In the genomic region with DNA sequence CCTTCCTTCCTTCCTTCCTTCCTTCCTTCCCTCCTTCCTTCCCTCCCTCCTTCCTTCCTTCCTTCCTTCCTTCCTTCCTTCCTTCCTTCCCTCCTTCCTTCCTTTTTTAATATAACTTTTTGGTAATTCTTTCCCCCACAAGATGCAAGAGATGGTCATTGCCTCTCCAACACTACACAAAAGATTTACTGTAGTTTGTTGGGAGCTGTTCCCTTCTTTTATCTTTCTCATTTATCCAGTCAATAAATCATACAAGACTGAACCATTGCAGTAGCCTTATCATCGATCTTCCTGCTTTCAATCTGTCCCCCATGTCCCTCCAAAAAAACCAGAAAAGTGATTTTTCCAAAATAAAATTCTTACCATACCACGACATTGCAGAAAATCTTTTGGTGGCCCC, we compare ENCODE assay signal across 25 cellular contexts. TPM values are rescaled to one million over a fixed set of nuclear protein-coding genes. Genes with fewer than 3 reads are reported as not detected.
"Had no signal": no experiment of that assay in that cellular context is flagged by ENCODE, and none has a peak within 500 bp of the region (broad histone marks: within the 10 kb centered on the region; RNA-seq: fewer than 3 reads in every experiment).

No MANE protein-coding gene starts in this region.

- H3K27ac ChIP-seq: coronary artery, esophagus squamous epithelium, lower lobe of right lung, prostate gland, right atrium auricular region, sigmoid colon, testis, tibial artery, upper lobe of left lung had no signal

- H3K9me3 Mint-ChIP-seq: mesothelial cell of epicardium; natural killer cell treated with Interleukin-12 subunit alpha and Interleukin-12 subunit beta and Interleukin-15 and Interleukin-18, amount 100 ng/mL, for 72 hours had no signal

- H3K36me3 Mint-ChIP-seq: naive B cell; natural killer cell treated with Interleukin-12 subunit alpha and Interleukin-12 subunit beta and Interleukin-15 and Interleukin-18, amount 100 ng/mL, for 72 hours; stimulated activated effector memory CD8-positive, alpha-beta T cell treated with anti-CD3 and anti-CD28 coated beads, Interleukin-12 subunit alpha, Interleukin-12 subunit beta, amount 100 ng/mL, for 72 hours had no signal

- H3K36me3 ChIP-seq: esophagus squamous epithelium, lower lobe of right lung, prostate gland, right atrium auricular region, sigmoid colon, tibial artery, upper lobe of left lung had no signal

- H3K4me1 Mint-ChIP-seq: stimulated activated effector memory CD8-positive, alpha-beta T cell treated with anti-CD3 and anti-CD28 coated beads, Interleukin-12 subunit alpha, Interleukin-12 subunit beta, amount 100 ng/mL, for 72 hours had no signal

- H3K27ac Mint-ChIP-seq: mesothelial cell of epicardium; natural killer cell treated with Interleukin-12 subunit alpha and Interleukin-12 subunit beta and Interleukin-15 and Interleukin-18, amount 100 ng/mL, for 72 hours had no signal

- H3K9me3 ChIP-seq: esophagus squamous epithelium, lower lobe of right lung, mucosa of descending colon, prostate gland, right atrium auricular region, sigmoid colon, testis, tibial artery, upper lobe of left lung had no signal

- H3K4me3 ChIP-seq: coronary artery, esophagus squamous epithelium, lower lobe of right lung, mucosa of descending colon, prostate gland, right atrium auricular region, sigmoid colon, testis, tibial artery, upper lobe of left lung had no signal

- H3K27me3 ChIP-seq: esophagus squamous epithelium, right atrium auricular region, testis, tibial artery, upper lobe of left lung had no signal

- H3K4me3 Mint-ChIP-seq: effector memory CD8-positive, alpha-beta T cell; mesothelial cell of epicardium; naive B cell; natural killer cell treated with Interleukin-12 subunit alpha and Interleukin-12 subunit beta and Interleukin-15 and Interleukin-18, amount 100 ng/mL, for 72 hours; stimulated activated effector memory CD8-positive, alpha-beta T cell treated with anti-CD3 and anti-CD28 coated beads, Interleukin-12 subunit alpha, Interleukin-12 subunit beta, amount 100 ng/mL, for 72 hours had no signal

- ATAC-seq: effector memory CD8-positive, alpha-beta T cell; left ventricle myocardium superior; lower lobe of right lung; mucosa of descending colon; natural killer cell treated with Interleukin-12 subunit alpha and Interleukin-12 subunit beta and Interleukin-15 and Interleukin-18, amount 100 ng/mL, for 72 hours; stimulated activated effector memory CD8-positive, alpha-beta T cell treated with anti-CD3 and anti-CD28 coated beads, Interleukin-12 subunit alpha, Interleukin-12 subunit beta, amount 100 ng/mL, for 72 hours; stimulated activated naive CD8-positive, alpha-beta T cell treated with anti-CD3 and anti-CD28 coated beads, Interleukin-15, Interleukin-2, amounts not matched to agents 100 U/mL and 50 U/mL, for 24 hours had no signal

- DNase-seq: dermis blood vessel endothelial cell; effector memory CD8-positive, alpha-beta T cell; erythroblast; esophagus squamous epithelium; head of caudate nucleus; left ventricle myocardium superior; lower lobe of right lung; mesenchymal stem cell; mucosa of descending colon; naive B cell; nucleus accumbens; sigmoid colon; stimulated activated CD4-positive, alpha-beta T cell treated with anti-CD3 and anti-CD28 coated beads, Interleukin-2, amount 100 ng/mL, for 24 hours; stimulated activated CD4-positive, alpha-beta T cell treated with anti-CD3 and anti-CD28 coated beads, Interleukin-4, amount 100 ng/mL, for 24 hours; stimulated activated naive CD8-positive, alpha-beta T cell treated with anti-CD3 and anti-CD28 coated beads, Interleukin-15, Interleukin-2, amounts not matched to agents 100 U/mL and 50 U/mL, for 24 hours; substantia nigra; testis; tibial artery; upper lobe of left lung had no signal

- H3K4me1 ChIP-seq: lower lobe of right lung, prostate gland, testis, tibial artery had no signal

RNA-seq across cellular contexts. Expression of a gene that starts 8.2 kb away (rescaled TPM):
- total RNA-seq: natural killer cell treated with Interleukin-12 subunit alpha and Interleukin-12 subunit beta and Interleukin-15 and Interleukin-18, amount 100 ng/mL, for 72 hours had no signal
